Comparison of ENCODE assay signal across 1 cellular context in the genomic region with DNA sequence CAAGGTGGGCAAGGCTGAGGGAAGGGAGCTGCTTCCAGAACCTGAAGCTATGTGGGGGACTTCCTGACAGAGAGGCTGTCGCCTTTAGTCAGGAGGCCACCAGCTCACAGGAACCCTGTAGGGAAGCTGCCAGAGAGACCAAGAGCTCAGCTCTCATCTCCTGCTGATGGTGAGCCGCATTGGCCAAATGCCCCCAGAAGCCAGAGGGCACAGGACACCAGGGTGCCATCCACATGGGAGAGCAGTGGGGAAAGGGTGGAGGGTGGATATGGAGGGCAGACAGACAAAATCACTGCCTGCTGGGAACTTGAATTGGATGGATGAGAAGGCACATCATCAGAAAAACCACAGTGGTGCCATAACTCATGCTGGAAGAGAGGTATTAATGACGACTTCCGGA.
TF ChIP-seq lines count a peak whose summit lies in the region.

No MANE protein-coding gene starts in this region.

TF ChIP-seq in H1, 55 proteins besides CTCF, POLR2A, EP300 and RAD21:
- TF ChIP-seq, protein P1, sequence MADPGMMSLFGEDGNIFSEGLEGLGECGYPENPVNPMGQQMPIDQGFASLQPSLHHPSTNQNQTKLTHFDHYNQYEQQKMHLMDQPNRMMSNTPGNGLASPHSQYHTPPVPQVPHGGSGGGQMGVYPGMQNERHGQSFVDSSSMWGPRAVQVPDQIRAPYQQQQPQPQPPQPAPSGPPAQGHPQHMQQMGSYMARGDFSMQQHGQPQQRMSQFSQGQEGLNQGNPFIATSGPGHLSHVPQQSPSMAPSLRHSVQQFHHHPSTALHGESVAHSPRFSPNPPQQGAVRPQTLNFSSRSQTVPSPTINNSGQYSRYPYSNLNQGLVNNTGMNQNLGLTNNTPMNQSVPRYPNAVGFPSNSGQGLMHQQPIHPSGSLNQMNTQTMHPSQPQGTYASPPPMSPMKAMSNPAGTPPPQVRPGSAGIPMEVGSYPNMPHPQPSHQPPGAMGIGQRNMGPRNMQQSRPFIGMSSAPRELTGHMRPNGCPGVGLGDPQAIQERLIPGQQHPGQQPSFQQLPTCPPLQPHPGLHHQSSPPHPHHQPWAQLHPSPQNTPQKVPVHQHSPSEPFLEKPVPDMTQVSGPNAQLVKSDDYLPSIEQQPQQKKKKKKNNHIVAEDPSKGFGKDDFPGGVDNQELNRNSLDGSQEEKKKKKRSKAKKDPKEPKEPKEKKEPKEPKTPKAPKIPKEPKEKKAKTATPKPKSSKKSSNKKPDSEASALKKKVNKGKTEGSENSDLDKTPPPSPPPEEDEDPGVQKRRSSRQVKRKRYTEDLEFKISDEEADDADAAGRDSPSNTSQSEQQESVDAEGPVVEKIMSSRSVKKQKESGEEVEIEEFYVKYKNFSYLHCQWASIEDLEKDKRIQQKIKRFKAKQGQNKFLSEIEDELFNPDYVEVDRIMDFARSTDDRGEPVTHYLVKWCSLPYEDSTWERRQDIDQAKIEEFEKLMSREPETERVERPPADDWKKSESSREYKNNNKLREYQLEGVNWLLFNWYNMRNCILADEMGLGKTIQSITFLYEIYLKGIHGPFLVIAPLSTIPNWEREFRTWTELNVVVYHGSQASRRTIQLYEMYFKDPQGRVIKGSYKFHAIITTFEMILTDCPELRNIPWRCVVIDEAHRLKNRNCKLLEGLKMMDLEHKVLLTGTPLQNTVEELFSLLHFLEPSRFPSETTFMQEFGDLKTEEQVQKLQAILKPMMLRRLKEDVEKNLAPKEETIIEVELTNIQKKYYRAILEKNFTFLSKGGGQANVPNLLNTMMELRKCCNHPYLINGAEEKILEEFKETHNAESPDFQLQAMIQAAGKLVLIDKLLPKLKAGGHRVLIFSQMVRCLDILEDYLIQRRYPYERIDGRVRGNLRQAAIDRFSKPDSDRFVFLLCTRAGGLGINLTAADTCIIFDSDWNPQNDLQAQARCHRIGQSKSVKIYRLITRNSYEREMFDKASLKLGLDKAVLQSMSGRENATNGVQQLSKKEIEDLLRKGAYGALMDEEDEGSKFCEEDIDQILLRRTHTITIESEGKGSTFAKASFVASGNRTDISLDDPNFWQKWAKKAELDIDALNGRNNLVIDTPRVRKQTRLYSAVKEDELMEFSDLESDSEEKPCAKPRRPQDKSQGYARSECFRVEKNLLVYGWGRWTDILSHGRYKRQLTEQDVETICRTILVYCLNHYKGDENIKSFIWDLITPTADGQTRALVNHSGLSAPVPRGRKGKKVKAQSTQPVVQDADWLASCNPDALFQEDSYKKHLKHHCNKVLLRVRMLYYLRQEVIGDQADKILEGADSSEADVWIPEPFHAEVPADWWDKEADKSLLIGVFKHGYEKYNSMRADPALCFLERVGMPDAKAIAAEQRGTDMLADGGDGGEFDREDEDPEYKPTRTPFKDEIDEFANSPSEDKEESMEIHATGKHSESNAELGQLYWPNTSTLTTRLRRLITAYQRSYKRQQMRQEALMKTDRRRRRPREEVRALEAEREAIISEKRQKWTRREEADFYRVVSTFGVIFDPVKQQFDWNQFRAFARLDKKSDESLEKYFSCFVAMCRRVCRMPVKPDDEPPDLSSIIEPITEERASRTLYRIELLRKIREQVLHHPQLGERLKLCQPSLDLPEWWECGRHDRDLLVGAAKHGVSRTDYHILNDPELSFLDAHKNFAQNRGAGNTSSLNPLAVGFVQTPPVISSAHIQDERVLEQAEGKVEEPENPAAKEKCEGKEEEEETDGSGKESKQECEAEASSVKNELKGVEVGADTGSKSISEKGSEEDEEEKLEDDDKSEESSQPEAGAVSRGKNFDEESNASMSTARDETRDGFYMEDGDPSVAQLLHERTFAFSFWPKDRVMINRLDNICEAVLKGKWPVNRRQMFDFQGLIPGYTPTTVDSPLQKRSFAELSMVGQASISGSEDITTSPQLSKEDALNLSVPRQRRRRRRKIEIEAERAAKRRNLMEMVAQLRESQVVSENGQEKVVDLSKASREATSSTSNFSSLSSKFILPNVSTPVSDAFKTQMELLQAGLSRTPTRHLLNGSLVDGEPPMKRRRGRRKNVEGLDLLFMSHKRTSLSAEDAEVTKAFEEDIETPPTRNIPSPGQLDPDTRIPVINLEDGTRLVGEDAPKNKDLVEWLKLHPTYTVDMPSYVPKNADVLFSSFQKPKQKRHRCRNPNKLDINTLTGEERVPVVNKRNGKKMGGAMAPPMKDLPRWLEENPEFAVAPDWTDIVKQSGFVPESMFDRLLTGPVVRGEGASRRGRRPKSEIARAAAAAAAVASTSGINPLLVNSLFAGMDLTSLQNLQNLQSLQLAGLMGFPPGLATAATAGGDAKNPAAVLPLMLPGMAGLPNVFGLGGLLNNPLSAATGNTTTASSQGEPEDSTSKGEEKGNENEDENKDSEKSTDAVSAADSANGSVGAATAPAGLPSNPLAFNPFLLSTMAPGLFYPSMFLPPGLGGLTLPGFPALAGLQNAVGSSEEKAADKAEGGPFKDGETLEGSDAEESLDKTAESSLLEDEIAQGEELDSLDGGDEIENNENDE (IDR thresholded peaks at IDR 0.05; ENCODE audit: insufficient replicate concordance, low read length): no peak
- TF ChIP-seq, protein P2, sequence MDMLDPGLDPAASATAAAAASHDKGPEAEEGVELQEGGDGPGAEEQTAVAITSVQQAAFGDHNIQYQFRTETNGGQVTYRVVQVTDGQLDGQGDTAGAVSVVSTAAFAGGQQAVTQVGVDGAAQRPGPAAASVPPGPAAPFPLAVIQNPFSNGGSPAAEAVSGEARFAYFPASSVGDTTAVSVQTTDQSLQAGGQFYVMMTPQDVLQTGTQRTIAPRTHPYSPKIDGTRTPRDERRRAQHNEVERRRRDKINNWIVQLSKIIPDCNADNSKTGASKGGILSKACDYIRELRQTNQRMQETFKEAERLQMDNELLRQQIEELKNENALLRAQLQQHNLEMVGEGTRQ (IDR thresholded peaks at IDR 0.05; ENCODE audit: low read length): no peak
TF ChIP-seq in H1: peak in this region for 0.
